ENCODE assay signal across 8 cellular contexts in genomic region chr5:17282283-17283120, GRCh38.
DNase-seq lines count a peak whose midpoint lies in the region; ATAC-seq and TF ChIP-seq lines count a peak whose summit lies in the region.

No MANE protein-coding gene starts in this region.

- H3K4me3 ChIP-seq in heart right ventricle: no peak overlapping the region

- H3K36me3 Mint-ChIP-seq in effector memory CD8-positive, alpha-beta T cell (ENCODE audit: insufficient read depth): no peaks in the 10 kb centered on the region

- H3K4me3 Mint-ChIP-seq in effector memory CD8-positive, alpha-beta T cell: no peak overlapping the region

- intact Hi-C loops in head of caudate nucleus (cut with DNase I) (no loop called here), heart right ventricle (cut with DNase I) (no loop called here)

- 37 to 40% methylated on average over 6 of the region's 6 CpGs for WGBS in heart right ventricle, 2 donors

- no peak overlapping the region for H3K27ac Mint-ChIP-seq in effector memory CD8-positive, alpha-beta T cell

- peaks cover under 1 to 7% of the 10 kb centered on the region in 2 donors for H3K9me3 Mint-ChIP-seq in effector memory CD8-positive, alpha-beta T cell

- H3K4me1 Mint-ChIP-seq in effector memory CD8-positive, alpha-beta T cell (ENCODE audit: low read depth in 2 of 2): no peaks in the 10 kb centered on the region

- no peaks in the 10 kb centered on the region for H3K27me3 Mint-ChIP-seq in effector memory CD8-positive, alpha-beta T cell

- no peaks in the 10 kb centered on the region for H3K27me3 ChIP-seq in heart right ventricle

- in situ Hi-C loops in KBM-7 (cut with MboI; ENCODE audit: low pct_unique_long_range_greater_than_20kb, low sequenced_read_pairs): no loop called here
- in situ Hi-C loops in ACHN (cut with HindIII; ENCODE audit: low pct_ligation_motif_present, low pct_unique_long_range_greater_than_20kb, low sequenced_read_pairs): no loop called here

- TF ChIP-seq POLR2A in GM18505 (IDR thresholded peaks at IDR 0.05; ENCODE audit: borderline replicate concordance, extremely low read depth, insufficient read depth, insufficient read length): no peak

- H3K27ac ChIP-seq in heart right ventricle: peak overlapping the region in 1 of 10 donors; percentile 60

- no peak for TF ChIP-seq CTCF in heart right ventricle (IDR thresholded peaks at IDR 0.05)

- H3K36me3 ChIP-seq in heart right ventricle: no peaks in the 10 kb centered on the region

- peaks cover 0 to 9% (median 0%) of the 10 kb centered on the region in 9 donors for H3K4me1 ChIP-seq in heart right ventricle

- DNase-seq in KBM-7: peak; percentile 25
- peak in 41 of 42 donors; percentile 29 to 87 (median 56) for DNase-seq in head of caudate nucleus
- DNase-seq in 8988T: no peak
- no peak for DNase-seq in effector memory CD8-positive, alpha-beta T cell
- DNase-seq in ACHN: no peak
- no peak for DNase-seq in heart right ventricle

- ATAC-seq in GM18505 (IDR thresholded peaks at IDR 0.05; ENCODE audit: unreplicated experiment): peak; percentile 98
- peak; percentile 97 for ATAC-seq in GM21737 (IDR thresholded peaks at IDR 0.05; ENCODE audit: unreplicated experiment)
- ATAC-seq in effector memory CD8-positive, alpha-beta T cell (replicated peaks): no peak
- no peak for ATAC-seq in heart right ventricle

- H3K9me3 ChIP-seq in heart right ventricle: no peaks in the 10 kb centered on the region

Comparison
In these comparisons a context has a peak if more than half of its experiments do, and no peak if none do; other contexts are left out.
1. ATAC-seq: peak in GM18505 (single experiment) and GM21737 (single experiment); none in effector memory CD8-positive, alpha-beta T cell (single experiment) and heart right ventricle (0 of 8).
2. DNase-seq: peak in KBM-7 (single experiment) and head of caudate nucleus (41 of 42); none in 8988T (single experiment), effector memory CD8-positive, alpha-beta T cell (0 of 3), ACHN (single experiment) and heart right ventricle (0 of 2).